Comparison of ENCODE assay signal across 8 cellular contexts in genomic region chr15:74317820-74318375, GRCh38. TPM values are rescaled to one million over a fixed set of nuclear protein-coding genes. Genes with fewer than 3 reads are reported as not detected.
A peak's percentile ranks its signal among the peaks of the same experiment; 100 is the strongest.
DNase-seq lines count a peak whose midpoint lies in the region; ATAC-seq and TF ChIP-seq lines count a peak whose summit lies in the region.
"Had no signal": no experiment of that assay in that cellular context is flagged by ENCODE, and none has a peak within 500 bp of the region (broad histone marks: within the 10 kb centered on the region; RNA-seq: fewer than 3 reads in every experiment).

No MANE protein-coding gene starts in this region.

- H4K20me1 ChIP-seq in hepatocyte (ENCODE audit: insufficient read depth, poor library complexity, severe bottlenecking) = no peaks in the 10 kb centered on the region

- H3K4me1 ChIP-seq in hepatocyte (ENCODE audit: insufficient read depth) (peaks cover 37% of the 10 kb centered on the region), thymus (ENCODE audit: control insufficient read depth, insufficient read depth, low read length) (peaks cover 15% of the 10 kb centered on the region)

- no peaks in the 10 kb centered on the region for H3K27me3 Mint-ChIP-seq in activated naive CD4-positive, alpha-beta T cell treated with anti-CD3 and anti-CD28 coated beads for 36 hours (ENCODE audit: low read depth)
- H3K27me3 Mint-ChIP-seq: activated naive CD4-positive, alpha-beta T cell treated with anti-CD3 and anti-CD28 coated beads, Interleukin-2, amount 50 U/mL, for 24 hours had no signal

- H3K9me3 ChIP-seq in hepatocyte (ENCODE audit: low read depth) (no peaks in the 10 kb centered on the region), thymus (ENCODE audit: control insufficient read depth) (no peaks in the 10 kb centered on the region)

- no peak overlapping the region for H3K27ac Mint-ChIP-seq in activated naive CD4-positive, alpha-beta T cell treated with anti-CD3 and anti-CD28 coated beads for 36 hours
- H3K27ac Mint-ChIP-seq: activated naive CD4-positive, alpha-beta T cell treated with anti-CD3 and anti-CD28 coated beads, Interleukin-2, amount 50 U/mL, for 24 hours had no signal

- H3K9me3 Mint-ChIP-seq in activated naive CD4-positive, alpha-beta T cell treated with anti-CD3 and anti-CD28 coated beads for 36 hours = no peaks in the 10 kb centered on the region
- H3K9me3 Mint-ChIP-seq: activated naive CD4-positive, alpha-beta T cell treated with anti-CD3 and anti-CD28 coated beads, Interleukin-2, amount 50 U/mL, for 24 hours had no signal

- no peaks in the 10 kb centered on the region for H3K9me2 ChIP-seq in hepatocyte (replicated peaks; ENCODE audit: insufficient read depth)

- H3K27me3 ChIP-seq in hepatocyte = no peaks in the 10 kb centered on the region
- no peaks in the 10 kb centered on the region for H3K27me3 ChIP-seq in thymus (ENCODE audit: control insufficient read depth, insufficient read depth)

- H3K36me3 ChIP-seq in hepatocyte (replicated peaks; ENCODE audit: insufficient read depth, low read depth) (no peaks in the 10 kb centered on the region), thymus (ENCODE audit: control insufficient read depth, insufficient read depth) (no peaks in the 10 kb centered on the region)

- H3K4me3 Mint-ChIP-seq in activated naive CD4-positive, alpha-beta T cell treated with anti-CD3 and anti-CD28 coated beads for 36 hours = no peak overlapping the region
- H3K4me3 Mint-ChIP-seq: activated naive CD4-positive, alpha-beta T cell treated with anti-CD3 and anti-CD28 coated beads, Interleukin-2, amount 50 U/mL, for 24 hours had no signal

- DNase-seq in HS-5 (ENCODE audit: low read depth) = peak; percentile 86
- DNase-seq in hepatocyte (ENCODE audit: low spot score) = peak; percentile 70
- no peak for DNase-seq in activated naive CD4-positive, alpha-beta T cell treated with anti-CD3 and anti-CD28 coated beads for 36 hours
- no peak for DNase-seq in putamen (ENCODE audit: low spot score)

- H3K4me3 ChIP-seq in hepatocyte (no peak overlapping the region), thymus (ENCODE audit: low read length) (no peak overlapping the region)

- CTCF ChIA-PET in activated naive CD4-positive, alpha-beta T cell treated with anti-CD3 and anti-CD28 coated beads for 36 hours (lab: Charles Lee) = interaction anchor here (0.6 kb wide), 1 partner anchor 366 kb away, joined by 4 read pairs; no protein-coding TSS in a partner anchor

- H3K27ac ChIP-seq in hepatocyte (peak overlapping the region; percentile 93), thymus (ENCODE audit: low read depth) (peak overlapping the region; percentile 20)

- no peaks in the 10 kb centered on the region for H3K36me3 Mint-ChIP-seq in activated naive CD4-positive, alpha-beta T cell treated with anti-CD3 and anti-CD28 coated beads for 36 hours (ENCODE audit: low read depth)
- H3K36me3 Mint-ChIP-seq: activated naive CD4-positive, alpha-beta T cell treated with anti-CD3 and anti-CD28 coated beads, Interleukin-2, amount 50 U/mL, for 24 hours had no signal

- H3K79me2 ChIP-seq in hepatocyte = no peaks in the 10 kb centered on the region

- ATAC-seq in SK-N-SH treated with all-trans-retinoic acid at 6 μM for 48 hours (peak; percentile 61), HG02840 (IDR thresholded peaks at IDR 0.05; ENCODE audit: low FRiP score, unreplicated experiment) (no peak)

- intact Hi-C loops in activated naive CD4-positive, alpha-beta T cell treated with anti-CD3 and anti-CD28 coated beads for 36 hours (cut with micrococcal nuclease) = no loop called here

- 46% methylated on average over 6 of the region's 8 CpGs for WGBS in hepatocyte (ENCODE audit: low lambda C conversion rate, missing lambda C conversion rate)
- WGBS in thymus = 69% methylated on average over 8 of the region's 8 CpGs

- no peak for TF ChIP-seq CTCF in hepatocyte (IDR thresholded peaks at IDR 0.05; ENCODE audit: poor library complexity)

- no peak overlapping the region for H2AFZ ChIP-seq in hepatocyte

- H3K4me1 Mint-ChIP-seq in activated naive CD4-positive, alpha-beta T cell treated with anti-CD3 and anti-CD28 coated beads for 36 hours (ENCODE audit: low read depth) = peaks cover 16% of the 10 kb centered on the region

- peak overlapping the region; percentile 59 for H3K4me2 ChIP-seq in hepatocyte

TF ChIP-seq in SK-N-SH treated with all-trans-retinoic acid at 6 μM for 48 hours, 23 proteins besides CTCF, POLR2A, EP300 and RAD21 (continues in another document):
- no peak for TF ChIP-seq ZC3H10 (CRISPR knock-in tag; IDR thresholded peaks at IDR 0.05)
- TF ChIP-seq RARB (CRISPR knock-in tag; IDR thresholded peaks at IDR 0.05) = no peak
- no peak for TF ChIP-seq ZNF565 (CRISPR knock-in tag; conservative IDR thresholded peaks at IDR 0.05; ENCODE audit: low read depth)
- no peak for TF ChIP-seq PATZ1 (CRISPR knock-in tag; IDR thresholded peaks at IDR 0.05; ENCODE audit: borderline replicate concordance)
- TF ChIP-seq CSRNP3 (CRISPR knock-in tag; IDR thresholded peaks at IDR 0.05) = no peak
- TF ChIP-seq ISL1 (CRISPR knock-in tag; IDR thresholded peaks at IDR 0.05) = no peak
- TF ChIP-seq, protein P1, sequence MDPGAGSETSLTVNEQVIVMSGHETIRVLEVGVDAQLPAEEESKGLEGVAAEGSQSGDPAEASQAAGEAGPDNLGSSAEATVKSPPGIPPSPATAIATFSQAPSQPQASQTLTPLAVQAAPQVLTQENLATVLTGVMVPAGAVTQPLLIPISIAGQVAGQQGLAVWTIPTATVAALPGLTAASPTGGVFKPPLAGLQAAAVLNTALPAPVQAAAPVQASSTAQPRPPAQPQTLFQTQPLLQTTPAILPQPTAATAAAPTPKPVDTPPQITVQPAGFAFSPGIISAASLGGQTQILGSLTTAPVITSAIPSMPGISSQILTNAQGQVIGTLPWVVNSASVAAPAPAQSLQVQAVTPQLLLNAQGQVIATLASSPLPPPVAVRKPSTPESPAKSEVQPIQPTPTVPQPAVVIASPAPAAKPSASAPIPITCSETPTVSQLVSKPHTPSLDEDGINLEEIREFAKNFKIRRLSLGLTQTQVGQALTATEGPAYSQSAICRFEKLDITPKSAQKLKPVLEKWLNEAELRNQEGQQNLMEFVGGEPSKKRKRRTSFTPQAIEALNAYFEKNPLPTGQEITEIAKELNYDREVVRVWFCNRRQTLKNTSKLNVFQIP (CRISPR knock-in tag; IDR thresholded peaks at IDR 0.05; ENCODE audit: borderline replicate concordance, low read depth) = no peak
- TF ChIP-seq GLIS3 (CRISPR knock-in tag; IDR thresholded peaks at IDR 0.05) = no peak
- TF ChIP-seq CREB5 (CRISPR knock-in tag; IDR thresholded peaks at IDR 0.05; ENCODE audit: low read depth) = no peak
- TF ChIP-seq ZFP3 (CRISPR knock-in tag; IDR thresholded peaks at IDR 0.05) = no peak
- TF ChIP-seq ESRRG (CRISPR knock-in tag; IDR thresholded peaks at IDR 0.05) = no peak
- TF ChIP-seq TOX (CRISPR knock-in tag; IDR thresholded peaks at IDR 0.05; ENCODE audit: borderline replicate concordance) = no peak
- no peak for TF ChIP-seq ZNF70 (CRISPR knock-in tag; IDR thresholded peaks at IDR 0.05)
- no peak for TF ChIP-seq BACH2 (CRISPR knock-in tag; IDR thresholded peaks at IDR 0.05; ENCODE audit: borderline replicate concordance)
- no peak for TF ChIP-seq CSDC2 (CRISPR knock-in tag; IDR thresholded peaks at IDR 0.05)

RNA-seq across cellular contexts. Expression of gene CYP11A1, which starts 49.5 kb away (rescaled TPM):
- 0.80 and 2.4 TPM in 2 replicates for total RNA-seq in hepatocyte
- polyA plus RNA-seq in hepatocyte (1.5 and 2.6 TPM in 2 replicates), thymus (1.0 TPM)
- not detected for total RNA-seq in activated naive CD4-positive, alpha-beta T cell treated with anti-CD3 and anti-CD28 coated beads for 36 hours

Comparison
In these comparisons a context has a peak if more than half of its experiments do, and no peak if none do; other contexts are left out.
1. DNase-seq: peak in HS-5 (single experiment) and hepatocyte (single experiment); none in activated naive CD4-positive, alpha-beta T cell treated with anti-CD3 and anti-CD28 coated beads for 36 hours (single experiment) and putamen (single experiment).